Comparison of ENCODE assay signal across 19 cellular contexts in the genomic region with DNA sequence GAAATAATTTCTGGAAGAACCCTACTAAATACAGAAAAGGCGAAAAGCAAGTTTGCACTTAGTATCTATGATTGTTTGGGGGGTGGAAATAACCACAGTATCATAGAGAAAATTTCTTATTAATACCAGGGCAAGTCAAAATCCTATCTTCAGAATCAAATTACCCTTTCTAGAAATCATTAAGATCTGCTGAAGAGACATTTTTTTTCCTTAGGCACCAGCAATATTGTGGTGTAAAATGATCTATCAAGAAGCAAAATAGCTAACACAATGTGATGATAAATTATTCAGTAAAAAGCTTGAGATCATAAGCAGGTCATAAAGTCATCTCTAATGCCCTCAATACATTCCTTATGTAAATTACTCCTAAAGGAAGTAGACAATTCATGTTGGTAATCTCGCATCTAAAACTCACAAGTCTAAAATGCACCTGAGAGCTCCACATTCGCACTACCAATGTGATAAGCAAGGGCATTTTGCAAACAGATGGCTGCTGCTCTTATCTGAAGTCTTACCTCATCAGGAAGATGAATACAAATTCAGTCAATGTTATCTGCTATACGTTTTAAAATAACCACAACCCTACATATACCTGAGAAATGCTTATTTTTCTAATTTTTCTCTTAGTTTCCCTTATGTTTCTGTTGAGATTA.
"Had no signal": no experiment of that assay in that cellular context is flagged by ENCODE, and none has a peak within 500 bp of the region (broad histone marks: within the 10 kb centered on the region; RNA-seq: fewer than 3 reads in every experiment).

No MANE protein-coding gene starts in this region.

- DNase-seq: activated B cell treated with CpG ODN at 0.5 μM for 24 hours; activated CD4-positive, alpha-beta memory T cell treated with anti-CD3 and anti-CD28 coated beads, Interleukin-2, amount 10 ng/mL, durations not matched to agents 7 days and 5 days; activated CD4-positive, alpha-beta T cell treated with anti-CD3 and anti-CD28 coated beads for 48 hours; activated CD8-positive, alpha-beta memory T cell treated with anti-CD3 and anti-CD28 coated beads, Interleukin-2, amount 10 ng/mL, durations not matched to agents 7 days and 5 days; activated naive CD4-positive, alpha-beta T cell; activated naive CD8-positive, alpha-beta T cell treated with anti-CD3 and anti-CD28 coated beads for 36 hours; amniotic stem cell; dermis blood vessel endothelial cell; effector memory CD4-positive, alpha-beta T cell; hippocampal formation; islet precursor cell; sigmoid colon; spleen; stimulated activated CD8-positive, alpha-beta memory T cell treated with anti-CD3 and anti-CD28 coated beads, Interleukin-4, amount 100 ng/mL, for 48 hours; stimulated activated naive CD4-positive, alpha-beta T cell; T-helper 9 cell; upper lobe of right lung had no signal

- H3K27me3 ChIP-seq: sigmoid colon, spleen, upper lobe of right lung had no signal

- H3K27ac ChIP-seq: sigmoid colon, spleen, upper lobe of right lung had no signal

- H3K4me3 ChIP-seq: lung, sigmoid colon, spleen, upper lobe of right lung had no signal

- ATAC-seq: activated CD8-positive, alpha-beta memory T cell treated with anti-CD3 and anti-CD28 coated beads, Interleukin-2, amount 10 ng/mL, durations not matched to agents 7 days and 5 days; left lobe of liver; upper lobe of right lung had no signal
